Comparison of ENCODE assay signal across 24 cellular contexts in genomic region chr12:109757671-109758265, GRCh38. TPM values are rescaled to one million over a fixed set of nuclear protein-coding genes. Genes with fewer than 3 reads are reported as not detected.
DNase-seq lines count a peak whose midpoint lies in the region; ATAC-seq and TF ChIP-seq lines count a peak whose summit lies in the region.
"Had no signal": no experiment of that assay in that cellular context is flagged by ENCODE, and none has a peak within 500 bp of the region (broad histone marks: within the 10 kb centered on the region; RNA-seq: fewer than 3 reads in every experiment).

No MANE protein-coding gene starts in this region.

- H3K9me3 Mint-ChIP-seq in activated CD4-positive, alpha-beta memory T cell treated with anti-CD3 and anti-CD28 coated beads for 36 hours: peaks cover 24% of the 10 kb centered on the region
- peaks cover 15% of the 10 kb centered on the region for H3K9me3 Mint-ChIP-seq in activated CD4-positive, alpha-beta memory T cell treated with anti-CD3 and anti-CD28 coated beads, Interleukin-2, amount 10 ng/mL, durations not matched to agents 7 days and 5 days
- H3K9me3 Mint-ChIP-seq in effector memory CD8-positive, alpha-beta T cell: peaks cover 2 to 14% of the 10 kb centered on the region in 2 donors

- H3K4me1 Mint-ChIP-seq in activated CD4-positive, alpha-beta memory T cell treated with anti-CD3 and anti-CD28 coated beads for 36 hours (ENCODE audit: low read depth): no peaks in the 10 kb centered on the region
- peaks cover 2% of the 10 kb centered on the region for H3K4me1 Mint-ChIP-seq in activated CD4-positive, alpha-beta memory T cell treated with anti-CD3 and anti-CD28 coated beads, Interleukin-2, amount 10 ng/mL, durations not matched to agents 7 days and 5 days
- H3K4me1 Mint-ChIP-seq in effector memory CD8-positive, alpha-beta T cell (ENCODE audit: low read depth in 2 of 2): no peaks in the 10 kb centered on the region
- H3K4me1 Mint-ChIP-seq: activated CD4-positive, alpha-beta T cell treated with anti-CD3 and anti-CD28 coated beads, Interleukin-2, amount 10 ng/mL, durations not matched to agents 24 days and 14 days; B cell; stimulated activated naive B cell treated with anti-CD40 and anti-IgM and Interleukin-4, amounts not matched to agents 10 μg/mL and 1 μg/mL and 100 μg/mL, for 72 hours had no signal

- TF ChIP-seq CTCF in VCaP (conservative IDR thresholded peaks at IDR 0.05): no peak

- POLR2A ChIA-PET in activated CD4-positive, alpha-beta memory T cell treated with anti-CD3 and anti-CD28 coated beads for 36 hours (lab: Charles Lee): no interaction called here
- POLR2A ChIA-PET in activated CD4-positive, alpha-beta memory T cell treated with anti-CD3 and anti-CD28 coated beads, Interleukin-2, amount 10 ng/mL, durations not matched to agents 7 days and 5 days (lab: Charles Lee): no interaction called here

- ATAC-seq in left lobe of liver: no peak
- ATAC-seq in effector memory CD8-positive, alpha-beta T cell (replicated peaks): no peak
- no peak for ATAC-seq in GM21619 (IDR thresholded peaks at IDR 0.05; ENCODE audit: unreplicated experiment)
- ATAC-seq: A549; GM12878; left lung; stimulated activated naive B cell treated with anti-CD40 and anti-IgM and Interleukin-4, amounts not matched to agents 10 μg/mL and 1 μg/mL and 100 μg/mL, for 72 hours had no signal

- peaks cover 4% of the 10 kb centered on the region for H3K27me3 Mint-ChIP-seq in activated CD4-positive, alpha-beta memory T cell treated with anti-CD3 and anti-CD28 coated beads for 36 hours
- peaks cover 17% of the 10 kb centered on the region for H3K27me3 Mint-ChIP-seq in activated CD4-positive, alpha-beta memory T cell treated with anti-CD3 and anti-CD28 coated beads, Interleukin-2, amount 10 ng/mL, durations not matched to agents 7 days and 5 days
- peaks cover 10 to 16% of the 10 kb centered on the region in 2 donors for H3K27me3 Mint-ChIP-seq in effector memory CD8-positive, alpha-beta T cell
- H3K27me3 Mint-ChIP-seq: activated CD4-positive, alpha-beta T cell treated with anti-CD3 and anti-CD28 coated beads, Interleukin-2, amount 10 ng/mL, durations not matched to agents 24 days and 14 days had no signal

- H3K27ac ChIP-seq in VCaP (peak overlapping the region; percentile 9; the same call in 1 of the 2 replicates), substantia nigra (ENCODE audit: low read depth, low read length, poor library complexity, severe bottlenecking) (peak overlapping the region; percentile 67)
- H3K27ac ChIP-seq: A549, left lung, prostate gland, skin epidermis, thyroid gland had no signal

- DNase-seq in activated CD4-positive, alpha-beta memory T cell treated with anti-CD3 and anti-CD28 coated beads for 36 hours: peak; percentile 3
- DNase-seq in activated CD4-positive, alpha-beta memory T cell treated with anti-CD3 and anti-CD28 coated beads, Interleukin-2, amount 10 ng/mL, durations not matched to agents 7 days and 5 days: no peak
- peak; percentile 29 for DNase-seq in left lobe of liver (ENCODE audit: low spot score)
- DNase-seq in substantia nigra (lab: John Stamatoyannopoulos, UW): no peak
- no peak for DNase-seq in ureter (ENCODE audit: low spot score)
- DNase-seq in effector memory CD8-positive, alpha-beta T cell: no peak
- DNase-seq: activated CD4-positive, alpha-beta T cell treated with anti-CD3 and anti-CD28 coated beads, Interleukin-2, amount 10 ng/mL, durations not matched to agents 24 days and 14 days; activated naive CD4-positive, alpha-beta T cell treated with Interleukin-2 at 50 U/mL for 16 hours; caudate nucleus; DMS79; NCI-H1092 treated with DMSO at 0.1 percent for 48 hours; NCI-H2029; Right ventricle myocardium superior; stimulated activated naive B cell treated with anti-CD40 and anti-IgM and Interleukin-4, amounts not matched to agents 10 μg/mL and 1 μg/mL and 100 μg/mL, for 72 hours; thyroid gland had no signal

- H3K27ac Mint-ChIP-seq in activated CD4-positive, alpha-beta memory T cell treated with anti-CD3 and anti-CD28 coated beads for 36 hours: no peak overlapping the region
- H3K27ac Mint-ChIP-seq in activated CD4-positive, alpha-beta memory T cell treated with anti-CD3 and anti-CD28 coated beads, Interleukin-2, amount 10 ng/mL, durations not matched to agents 7 days and 5 days: no peak overlapping the region
- H3K27ac Mint-ChIP-seq in effector memory CD8-positive, alpha-beta T cell: no peak overlapping the region
- H3K27ac Mint-ChIP-seq: activated CD4-positive, alpha-beta T cell treated with anti-CD3 and anti-CD28 coated beads, Interleukin-2, amount 10 ng/mL, durations not matched to agents 24 days and 14 days; B cell; nephron; stimulated activated naive B cell treated with anti-CD40 and anti-IgM and Interleukin-4, amounts not matched to agents 10 μg/mL and 1 μg/mL and 100 μg/mL, for 72 hours had no signal

- intact Hi-C loops in activated CD4-positive, alpha-beta memory T cell treated with anti-CD3 and anti-CD28 coated beads for 36 hours (cut with micrococcal nuclease): no loop called here

- CTCF ChIA-PET in activated CD4-positive, alpha-beta memory T cell treated with anti-CD3 and anti-CD28 coated beads for 36 hours (lab: Charles Lee): interaction anchor here (1.0 kb wide), 1 partner anchor 159 kb away, joined by 4 read pairs; no protein-coding TSS in a partner anchor
- CTCF ChIA-PET in activated CD4-positive, alpha-beta memory T cell treated with anti-CD3 and anti-CD28 coated beads, Interleukin-2, amount 10 ng/mL, durations not matched to agents 7 days and 5 days (lab: Charles Lee): interaction anchor here (0.5 kb wide), 1 partner anchor 203 kb away, joined by 5 read pairs; no protein-coding TSS in a partner anchor

- peaks cover 5% of the 10 kb centered on the region for H3K36me3 Mint-ChIP-seq in activated CD4-positive, alpha-beta memory T cell treated with anti-CD3 and anti-CD28 coated beads for 36 hours
- H3K36me3 Mint-ChIP-seq in activated CD4-positive, alpha-beta memory T cell treated with anti-CD3 and anti-CD28 coated beads, Interleukin-2, amount 10 ng/mL, durations not matched to agents 7 days and 5 days (ENCODE audit: low read depth): peaks cover 4% of the 10 kb centered on the region
- H3K36me3 Mint-ChIP-seq in effector memory CD8-positive, alpha-beta T cell (ENCODE audit: insufficient read depth): no peaks in the 10 kb centered on the region

- H3K4me3 Mint-ChIP-seq in activated CD4-positive, alpha-beta memory T cell treated with anti-CD3 and anti-CD28 coated beads for 36 hours: no peak overlapping the region
- no peak overlapping the region for H3K4me3 Mint-ChIP-seq in activated CD4-positive, alpha-beta memory T cell treated with anti-CD3 and anti-CD28 coated beads, Interleukin-2, amount 10 ng/mL, durations not matched to agents 7 days and 5 days
- H3K4me3 Mint-ChIP-seq in effector memory CD8-positive, alpha-beta T cell: no peak overlapping the region
- H3K4me3 Mint-ChIP-seq: activated CD4-positive, alpha-beta T cell treated with anti-CD3 and anti-CD28 coated beads, Interleukin-2, amount 10 ng/mL, durations not matched to agents 24 days and 14 days; B cell; nephron; stimulated activated naive B cell treated with anti-CD40 and anti-IgM and Interleukin-4, amounts not matched to agents 10 μg/mL and 1 μg/mL and 100 μg/mL, for 72 hours had no signal

RNA-seq across cellular contexts. Expression of gene FAM222A, which starts 44.1 kb away (rescaled TPM):
- total RNA-seq in activated CD4-positive, alpha-beta memory T cell treated with anti-CD3 and anti-CD28 coated beads for 36 hours: under 1 TPM; 0.29 to 0.55 TPM
- under 1 TPM; 0.28 to 0.43 TPM for total RNA-seq in activated CD4-positive, alpha-beta memory T cell treated with anti-CD3 and anti-CD28 coated beads, Interleukin-2, amount 10 ng/mL, durations not matched to agents 7 days and 5 days
- total RNA-seq in left lobe of liver (1.8 TPM), ureter (0.73 TPM)

Comparison
In these comparisons a context has a peak if more than half of its experiments do, and no peak if none do; other contexts are left out.
1. DNase-seq: peak in activated CD4-positive, alpha-beta memory T cell treated with anti-CD3 and anti-CD28 coated beads for 36 hours (single experiment) and left lobe of liver (single experiment); none in activated CD4-positive, alpha-beta memory T cell treated with anti-CD3 and anti-CD28 coated beads, Interleukin-2, amount 10 ng/mL, durations not matched to agents 7 days and 5 days (single experiment), substantia nigra (0 of 49), ureter (single experiment) and effector memory CD8-positive, alpha-beta T cell (0 of 3).